In the genomic region with DNA sequence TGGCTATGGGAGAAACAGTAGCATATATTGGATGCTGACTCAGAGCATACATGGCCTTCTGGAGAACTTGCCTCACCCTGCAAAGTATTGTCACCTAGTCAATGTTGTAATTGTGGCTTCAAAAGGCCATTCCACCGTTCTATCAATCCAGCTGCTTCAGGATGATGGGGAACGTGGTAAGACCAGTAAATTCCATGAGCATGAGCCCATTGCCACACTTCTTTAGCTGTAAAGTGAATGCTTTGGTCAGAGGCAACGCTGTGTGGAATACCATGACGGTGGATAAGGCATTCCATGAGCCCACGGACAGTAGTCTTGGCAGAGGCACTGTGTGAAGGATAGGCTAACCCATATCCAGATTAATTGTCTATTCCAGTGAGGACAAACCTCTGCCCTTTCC, we compare ENCODE assay signal across 1 cellular context.
TF ChIP-seq lines count a peak whose summit lies in the region.

No MANE protein-coding gene starts in this region.

TF ChIP-seq in H1, 55 proteins besides CTCF, POLR2A, EP300 and RAD21:
- TF ChIP-seq KDM1A (IDR thresholded peaks at IDR 0.05; ENCODE audit: borderline replicate concordance, low read length) (no peak), NANOG (IDR thresholded peaks at IDR 0.05; ENCODE audit: insufficient read depth, low read depth, low read length, poor library complexity, severe bottlenecking) (no peak), SRF (IDR thresholded peaks at IDR 0.05; ENCODE audit: low read depth, low read length) (no peak), SP1 (IDR thresholded peaks at IDR 0.05; ENCODE audit: low read depth, low read length) (no peak)
- TF ChIP-seq, protein P1, sequence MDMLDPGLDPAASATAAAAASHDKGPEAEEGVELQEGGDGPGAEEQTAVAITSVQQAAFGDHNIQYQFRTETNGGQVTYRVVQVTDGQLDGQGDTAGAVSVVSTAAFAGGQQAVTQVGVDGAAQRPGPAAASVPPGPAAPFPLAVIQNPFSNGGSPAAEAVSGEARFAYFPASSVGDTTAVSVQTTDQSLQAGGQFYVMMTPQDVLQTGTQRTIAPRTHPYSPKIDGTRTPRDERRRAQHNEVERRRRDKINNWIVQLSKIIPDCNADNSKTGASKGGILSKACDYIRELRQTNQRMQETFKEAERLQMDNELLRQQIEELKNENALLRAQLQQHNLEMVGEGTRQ (IDR thresholded peaks at IDR 0.05; ENCODE audit: low read length), result no peak
